8 cellular contexts compared by ENCODE assay signal in genomic region chr2:121699421-121700328, GRCh38. TPM values are rescaled to one million over a fixed set of nuclear protein-coding genes. Genes with fewer than 3 reads are reported as not detected.
DNase-seq lines count a peak whose midpoint lies in the region; ATAC-seq and TF ChIP-seq lines count a peak whose summit lies in the region.

No MANE protein-coding gene starts in this region.

- no peaks in the 10 kb centered on the region for H4K20me1 ChIP-seq in osteoblast (ENCODE audit: insufficient read depth, low read length)

- no peaks in the 10 kb centered on the region for H3K36me3 ChIP-seq in endodermal cell (ENCODE audit: control insufficient read depth, insufficient read depth, low read length)
- H3K36me3 ChIP-seq in osteoblast (ENCODE audit: insufficient read depth, low read length): no peaks in the 10 kb centered on the region
- no peaks in the 10 kb centered on the region for H3K36me3 ChIP-seq in aorta (ENCODE audit: control insufficient read depth in 1 of 2, insufficient read depth in 2 of 2, low read length in 1 of 2)

- H3K4me1 Mint-ChIP-seq in activated CD4-positive, alpha-beta memory T cell treated with anti-CD3 and anti-CD28 coated beads for 36 hours (ENCODE audit: low read depth): peaks cover 45% of the 10 kb centered on the region
- no peaks in the 10 kb centered on the region for H3K4me1 Mint-ChIP-seq in endodermal cell

- intact Hi-C loops in activated CD4-positive, alpha-beta memory T cell treated with anti-CD3 and anti-CD28 coated beads for 36 hours (cut with micrococcal nuclease): loop anchor here (1.0 kb wide), 3 partner anchors 23 to 172 kb away; partner anchors contain the start of gene CLASP1
- intact Hi-C loops in aorta (cut with DNase I): no loop called here

- in situ Hi-C loops in GM13976 (cut with MboI; ENCODE audit: low sequenced_read_pairs, unreplicated experiment): no loop called here

- POLR2A ChIA-PET in activated CD4-positive, alpha-beta memory T cell treated with anti-CD3 and anti-CD28 coated beads for 36 hours (lab: Charles Lee): interaction anchor here (1.0 to 6.5 kb wide), 6 partner anchors 21 to 171 kb away, joined by 4 to 92 read pairs (median 18); partner anchors contain the start of genes CLASP1, NIFK and RNU4ATAC

- peak overlapping the region; percentile 74 for H3K4me3 Mint-ChIP-seq in activated CD4-positive, alpha-beta memory T cell treated with anti-CD3 and anti-CD28 coated beads for 36 hours
- no peak overlapping the region for H3K4me3 Mint-ChIP-seq in endodermal cell

- no peaks in the 10 kb centered on the region for H3K36me3 Mint-ChIP-seq in activated CD4-positive, alpha-beta memory T cell treated with anti-CD3 and anti-CD28 coated beads for 36 hours
- no peaks in the 10 kb centered on the region for H3K36me3 Mint-ChIP-seq in endodermal cell (ENCODE audit: low read depth)

- peak overlapping the region; percentile 50 for H3K4me2 ChIP-seq in osteoblast (ENCODE audit: insufficient read depth, low read length)

- CTCF ChIA-PET in activated CD4-positive, alpha-beta memory T cell treated with anti-CD3 and anti-CD28 coated beads for 36 hours (lab: Charles Lee): interaction anchor here (0.5 to 2.2 kb wide), 8 partner anchors 20 to 171 kb away, joined by 3 to 14 read pairs (median 4); partner anchors contain the start of gene RNU4ATAC

- H3K9me3 ChIP-seq in endodermal cell (ENCODE audit: control insufficient read depth, low read length) (no peaks in the 10 kb centered on the region), osteoblast (ENCODE audit: low read depth, low read length) (no peaks in the 10 kb centered on the region), aorta (ENCODE audit: control insufficient read depth, low read length) (no peaks in the 10 kb centered on the region)

- ATAC-seq in HG02678 (IDR thresholded peaks at IDR 0.05; ENCODE audit: unreplicated experiment) (peak; percentile 98), aorta (ENCODE audit: low FRiP score) (peak; percentile 73)

- H2AFZ ChIP-seq in osteoblast (ENCODE audit: low read length): peak overlapping the region; percentile 53

- no peaks in the 10 kb centered on the region for H3K79me2 ChIP-seq in osteoblast (ENCODE audit: insufficient read depth, low read length)

- WGBS in endodermal cell (ENCODE audit: insufficient coverage in 1 of 2, insufficient read length in 1 of 2), 2 experiments: 89 to 92% methylated on average over 15 to 19 of the region's 19 CpGs
- 48 to 53% methylated on average over 19 of the region's 19 CpGs for WGBS in aorta, 2 donors

- peak overlapping the region; percentile 95 for H3K27ac Mint-ChIP-seq in activated CD4-positive, alpha-beta memory T cell treated with anti-CD3 and anti-CD28 coated beads for 36 hours
- H3K27ac Mint-ChIP-seq in endodermal cell: no peak overlapping the region

- no peaks in the 10 kb centered on the region for H3K9me3 Mint-ChIP-seq in activated CD4-positive, alpha-beta memory T cell treated with anti-CD3 and anti-CD28 coated beads for 36 hours
- no peaks in the 10 kb centered on the region for H3K9me3 Mint-ChIP-seq in endodermal cell

- H3K27ac ChIP-seq in endodermal cell (ENCODE audit: low read depth, low read length) (no peak overlapping the region), osteoblast (ENCODE audit: low read depth, low read length) (peak overlapping the region; percentile 24), aorta (ENCODE audit: low read depth in 1 of 2, low read length in 2 of 2) (no peak overlapping the region)

- H3K27me3 ChIP-seq in endodermal cell (ENCODE audit: control insufficient read depth, insufficient read depth, low read length, poor library complexity, severe bottlenecking): no peaks in the 10 kb centered on the region
- H3K27me3 ChIP-seq in osteoblast (ENCODE audit: insufficient read depth, low read length): no peaks in the 10 kb centered on the region
- H3K27me3 ChIP-seq in aorta (ENCODE audit: control insufficient read depth in 1 of 2, insufficient read depth in 2 of 2, low read length in 1 of 2): no peaks in the 10 kb centered on the region

- H3K9ac ChIP-seq in endodermal cell (ENCODE audit: extremely low read depth, low read length, poor library complexity, severe bottlenecking): no peak overlapping the region

- H3K4me1 ChIP-seq in endodermal cell (ENCODE audit: control insufficient read depth, insufficient read depth, low read length) (no peaks in the 10 kb centered on the region), osteoblast (ENCODE audit: insufficient read depth, low read length) (peaks cover 14% of the 10 kb centered on the region), aorta (ENCODE audit: control insufficient read depth in 1 of 2, insufficient read depth in 2 of 2, low read length in 2 of 2) (no peaks in the 10 kb centered on the region)

- H3K27me3 Mint-ChIP-seq in activated CD4-positive, alpha-beta memory T cell treated with anti-CD3 and anti-CD28 coated beads for 36 hours: no peaks in the 10 kb centered on the region
- no peaks in the 10 kb centered on the region for H3K27me3 Mint-ChIP-seq in endodermal cell (ENCODE audit: insufficient read depth)

- H3K4me3 ChIP-seq in endodermal cell (ENCODE audit: low read length) (no peak overlapping the region), osteoblast (ENCODE audit: insufficient read depth, low read length) (peak overlapping the region; percentile 35), aorta (ENCODE audit: low read length in 2 of 2) (no peak overlapping the region)

- TF ChIP-seq CTCF in GM13976 (IDR thresholded peaks at IDR 0.05; ENCODE audit: borderline replicate concordance, control extremely low read depth, extremely low read depth, insufficient read depth, missing control alignments) (no peak), endodermal cell (conservative IDR thresholded peaks at IDR 0.05) (no peak), osteoblast (IDR thresholded peaks at IDR 0.05; ENCODE audit: extremely low read depth, low read depth, low read length) (no peak)

- DNase-seq in GM13976 (ENCODE audit: low spot score) (peak; percentile 84), NCI-H2196 (lab: John Stamatoyannopoulos, UW; ENCODE audit: unreplicated experiment) (peak; percentile 82), endodermal cell (peak; percentile 45), osteoblast (ENCODE audit: insufficient read length, low spot score, missing footprints) (peak; percentile 96), aorta (peak; percentile 74 to 76), HuH-7 (ENCODE audit: low spot score) (no peak)
- peak; percentile 96 for DNase-seq in activated CD4-positive, alpha-beta memory T cell treated with anti-CD3 and anti-CD28 coated beads for 36 hours

RNA-seq across cellular contexts. Expression of gene NIFK, which starts 37.0 kb away (rescaled TPM):
- 100 to 1,000 TPM; 244 to 252 TPM for total RNA-seq in activated CD4-positive, alpha-beta memory T cell treated with anti-CD3 and anti-CD28 coated beads for 36 hours
- total RNA-seq in endodermal cell (10 to 100 TPM; 64.2 to 88.5 TPM), osteoblast (38.6 and 42.7 TPM in 2 replicates), aorta (10 to 100 TPM; 33.8 to 35.0 TPM)
- 43.2 TPM for polyA plus RNA-seq in endodermal cell (2013, experiment 1 of 2)
- 37.8 TPM for polyA plus RNA-seq in endodermal cell (2013, experiment 2 of 2)
- polyA plus RNA-seq in aorta: 10 to 100 TPM; 22.1 to 32.8 TPM

RNA-seq across cellular contexts. Expression of gene CLASP1, which starts 50.4 kb away (rescaled TPM):
- 100 to 1,000 TPM; 122 to 126 TPM for total RNA-seq in activated CD4-positive, alpha-beta memory T cell treated with anti-CD3 and anti-CD28 coated beads for 36 hours
- total RNA-seq in endodermal cell: 10 to 100 TPM; 87.0 to 88.3 TPM
- polyA plus RNA-seq in endodermal cell (2013, experiment 1 of 2): 56.6 TPM
- 49.5 TPM for polyA plus RNA-seq in endodermal cell (2013, experiment 2 of 2)
- total RNA-seq in osteoblast: 46.0 and 51.0 TPM in 2 replicates
- total RNA-seq in aorta: 10 to 100 TPM; 67.6 to 81.8 TPM
- polyA plus RNA-seq in aorta: 10 to 100 TPM; 11.8 to 13.0 TPM

RNA-seq across cellular contexts. Expression of gene TSN, which starts 55.8 kb away (rescaled TPM):
- total RNA-seq in activated CD4-positive, alpha-beta memory T cell treated with anti-CD3 and anti-CD28 coated beads for 36 hours: 10 to 100 TPM; 68.8 to 74.5 TPM
- total RNA-seq in endodermal cell (10 to 100 TPM; 71.5 to 79.8 TPM), osteoblast (48.0 and 50.7 TPM in 2 replicates), aorta (10 to 100 TPM; 37.5 to 37.7 TPM)
- polyA plus RNA-seq in endodermal cell (2013, experiment 1 of 2): 80.9 TPM
- 71.0 TPM for polyA plus RNA-seq in endodermal cell (2013, experiment 2 of 2)
- 10 to 100 TPM; 24.4 to 27.2 TPM for polyA plus RNA-seq in aorta
